27 cellular contexts compared by ENCODE assay signal in the genomic region with DNA sequence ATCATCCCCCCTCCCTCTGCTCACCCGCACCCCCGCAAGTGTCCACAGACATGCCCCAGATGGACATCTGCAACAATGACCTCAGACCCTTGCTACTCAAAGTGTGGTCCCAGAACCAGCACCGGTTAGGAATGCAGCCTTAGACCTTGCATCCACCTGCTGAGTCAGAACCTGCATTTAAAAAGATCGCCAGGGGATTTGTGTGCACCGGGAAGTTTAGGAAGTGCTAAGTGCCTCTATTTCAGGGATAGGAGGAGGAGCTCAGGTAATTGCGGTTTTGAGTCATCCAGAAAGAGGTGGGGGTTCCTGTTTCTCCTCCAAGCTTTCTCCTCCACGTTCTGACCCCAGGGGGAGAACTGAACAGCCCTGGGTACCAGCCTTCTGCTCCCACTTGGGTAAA. TPM values are rescaled to one million over a fixed set of nuclear protein-coding genes. Genes with fewer than 3 reads are reported as not detected.
DNase-seq lines count a peak whose midpoint lies in the region; ATAC-seq and TF ChIP-seq lines count a peak whose summit lies in the region.
"Had no signal": no experiment of that assay in that cellular context is flagged by ENCODE, and none has a peak within 500 bp of the region (broad histone marks: within the 10 kb centered on the region; RNA-seq: fewer than 3 reads in every experiment).

No MANE protein-coding gene starts in this region.

- peaks cover 24% of the 10 kb centered on the region for H3K4me1 ChIP-seq in iPS-20b (ENCODE audit: insufficient read depth, low read length)
- no peaks in the 10 kb centered on the region for H3K4me1 ChIP-seq in OCI-LY7 (ENCODE audit: insufficient read depth, low read length, poor library complexity, severe bottlenecking)
- H3K4me1 ChIP-seq: BLaER1, breast epithelium, colonic mucosa, foreskin keratinocyte, HAP-1, testis, vagina had no signal

- DNase-seq in DMS79 treated with DMSO at 0.1 percent for 48 hours (lab: John Stamatoyannopoulos, UW) (peak; percentile 44), M059J (ENCODE audit: low read depth) (peak; percentile 14), caudate nucleus (lab: John Stamatoyannopoulos, UW) (peak in 31 of 61 donors; percentile 1 to 57 (median 10)), NOMO-1 treated with dmso at 0.1 percent for 144 hours (lab: John Stamatoyannopoulos, UW; ENCODE audit: unreplicated experiment) (no peak), OCI-LY7 (ENCODE audit: low spot score) (no peak)
- DNase-seq in activated CD4-positive, CD25-positive, alpha-beta regulatory T cell treated with anti-CD3 and anti-CD28 coated beads, Interleukin-2, amount 50 U/mL, for 72 hours, result no peak
- no peak for DNase-seq in activated CD8-positive, alpha-beta memory T cell treated with anti-CD3 and anti-CD28 coated beads, Interleukin-2, amount 10 ng/mL, durations not matched to agents 7 days and 5 days
- DNase-seq: activated naive CD4-positive, alpha-beta T cell treated with anti-CD3 and anti-CD28 coated beads for 36 hours; activated T-cell treated with anti-CD3 and anti-CD28 coated beads, Interleukin-2, amount 50 U/mL, for 48 hours; colonic mucosa; COR-L47; DND-41; effector memory CD8-positive, alpha-beta T cell; foreskin keratinocyte; naive B cell; NCI-H510A; RPMI8226; stimulated activated CD4-positive, alpha-beta T cell treated with anti-CD3 and anti-CD28 coated beads, Interleukin-1b, Interleukin-23, amount 100 ng/mL, for 48 hours; testis had no signal

- H3K27ac ChIP-seq in caudate nucleus (ENCODE audit: low read depth, low read length) (peak overlapping the region; percentile 94), iPS-20b (ENCODE audit: low read length) (no peak overlapping the region), OCI-LY7 (ENCODE audit: low read depth, low read length, poor library complexity, severe bottlenecking) (no peak overlapping the region)
- H3K27ac ChIP-seq: BLaER1, breast epithelium, colonic mucosa, foreskin keratinocyte, skin epidermis, testis, vagina had no signal

- H3K36me3 ChIP-seq in iPS-20b (ENCODE audit: insufficient read depth, low read depth, low read length) (no peaks in the 10 kb centered on the region; the same call in 1 of the 2 replicates), OCI-LY7 (ENCODE audit: insufficient read depth, low read length) (no peaks in the 10 kb centered on the region)
- H3K36me3 ChIP-seq: BLaER1, breast epithelium, colonic mucosa, HAP-1, vagina had no signal

- no peak overlapping the region for H3K27ac Mint-ChIP-seq in activated CD8-positive, alpha-beta memory T cell treated with anti-CD3 and anti-CD28 coated beads, Interleukin-2, amount 10 ng/mL, durations not matched to agents 7 days and 5 days
- H3K27ac Mint-ChIP-seq: activated naive CD4-positive, alpha-beta T cell treated with anti-CD3 and anti-CD28 coated beads for 36 hours; effector memory CD8-positive, alpha-beta T cell had no signal

- peaks cover 2% of the 10 kb centered on the region for H3K9me3 Mint-ChIP-seq in activated CD8-positive, alpha-beta memory T cell treated with anti-CD3 and anti-CD28 coated beads, Interleukin-2, amount 10 ng/mL, durations not matched to agents 7 days and 5 days (ENCODE audit: low read depth)
- H3K9me3 Mint-ChIP-seq: effector memory CD8-positive, alpha-beta T cell had no signal

- H3K4me3 ChIP-seq in iPS-20b (ENCODE audit: low read length) (peak overlapping the region; percentile 57; the same call in 1 of the 2 replicates), OCI-LY7 (ENCODE audit: low read depth, low read length, poor library complexity, severe bottlenecking) (no peak overlapping the region)
- H3K4me3 ChIP-seq: BLaER1, breast epithelium, colonic mucosa, HAP-1, skin epidermis, testis, vagina had no signal

- no peaks in the 10 kb centered on the region for H3K9me2 ChIP-seq in OCI-LY7 (ENCODE audit: insufficient read depth, low read length)

- peak overlapping the region; percentile 47; the same call in 1 of the 2 replicates for H3K9ac ChIP-seq in iPS-20b (ENCODE audit: low read depth, low read length)
- H3K9ac ChIP-seq: BLaER1 had no signal

- H3K4me1 Mint-ChIP-seq in activated CD8-positive, alpha-beta memory T cell treated with anti-CD3 and anti-CD28 coated beads, Interleukin-2, amount 10 ng/mL, durations not matched to agents 7 days and 5 days, result no peaks in the 10 kb centered on the region
- H3K4me1 Mint-ChIP-seq: naive B cell had no signal

- peaks cover 8% of the 10 kb centered on the region; the same call in 1 of the 2 replicates for H3K27me3 ChIP-seq in iPS-20b (ENCODE audit: insufficient read depth, low read length)
- H3K27me3 ChIP-seq: colonic mucosa, foreskin keratinocyte, testis, vagina had no signal

- no peaks in the 10 kb centered on the region for H3K36me3 Mint-ChIP-seq in activated CD8-positive, alpha-beta memory T cell treated with anti-CD3 and anti-CD28 coated beads, Interleukin-2, amount 10 ng/mL, durations not matched to agents 7 days and 5 days
- H3K36me3 Mint-ChIP-seq: naive B cell had no signal

- H3K4me3 Mint-ChIP-seq in activated CD8-positive, alpha-beta memory T cell treated with anti-CD3 and anti-CD28 coated beads, Interleukin-2, amount 10 ng/mL, durations not matched to agents 7 days and 5 days, result no peak overlapping the region
- H3K4me3 Mint-ChIP-seq: activated naive CD4-positive, alpha-beta T cell treated with anti-CD3 and anti-CD28 coated beads for 36 hours; effector memory CD8-positive, alpha-beta T cell; naive B cell had no signal

- CTCF ChIA-PET in activated CD8-positive, alpha-beta memory T cell treated with anti-CD3 and anti-CD28 coated beads, Interleukin-2, amount 10 ng/mL, durations not matched to agents 7 days and 5 days (lab: Charles Lee), result no interaction called here
- CTCF ChIA-PET in OCI-LY7 (lab: Charles Lee; ENCODE audit: unreplicated experiment), result no interaction called here

- BruUV-seq in OCI-LY7 (replicated peaks; lab: Mats Ljungman, UMichigan), result no TSS peak

- no peaks in the 10 kb centered on the region for H3K27me3 Mint-ChIP-seq in activated CD8-positive, alpha-beta memory T cell treated with anti-CD3 and anti-CD28 coated beads, Interleukin-2, amount 10 ng/mL, durations not matched to agents 7 days and 5 days

- TF ChIP-seq CTCF in OCI-LY7 (conservative IDR thresholded peaks at IDR 0.05; ENCODE audit: low read length), result no peak

- H3K79me2 ChIP-seq in OCI-LY7 (ENCODE audit: insufficient read depth, low read depth, low read length), result no peaks in the 10 kb centered on the region

- ATAC-seq in activated CD8-positive, alpha-beta memory T cell treated with anti-CD3 and anti-CD28 coated beads, Interleukin-2, amount 10 ng/mL, durations not matched to agents 7 days and 5 days, result no peak
- ATAC-seq: effector memory CD8-positive, alpha-beta T cell; esophagus mucosa; foreskin keratinocyte had no signal

- no peak overlapping the region for H2AFZ ChIP-seq in OCI-LY7 (ENCODE audit: low read length)

- H4K20me1 ChIP-seq in OCI-LY7 (ENCODE audit: insufficient read depth, low read length), result no peaks in the 10 kb centered on the region

- intact Hi-C loops in OCI-LY7 (cut with micrococcal nuclease; ENCODE audit: unreplicated experiment), result no loop called here

- POLR2A ChIA-PET in OCI-LY7 (lab: Charles Lee), result no interaction called here

- no peaks in the 10 kb centered on the region for H3K9me3 ChIP-seq in iPS-20b (ENCODE audit: insufficient read depth, low read depth, low read length)
- H3K9me3 ChIP-seq in OCI-LY7 (ENCODE audit: low read length), result no peaks in the 10 kb centered on the region
- H3K9me3 ChIP-seq: BLaER1, breast epithelium, colonic mucosa, HAP-1, testis, vagina had no signal

- no peak overlapping the region for H3K4me2 ChIP-seq in OCI-LY7 (ENCODE audit: low read length)
- H3K4me2 ChIP-seq: BLaER1 had no signal

RNA-seq across cellular contexts. Expression of gene CACNA1A, which starts 46.2 kb away (rescaled TPM):
- total RNA-seq in M059J (2014; rRNA removed; shearing (Covaris generic)), result 3.2 and 8.5 TPM in 2 replicates
- total RNA-seq in activated CD8-positive, alpha-beta memory T cell treated with anti-CD3 and anti-CD28 coated beads, Interleukin-2, amount 10 ng/mL, durations not matched to agents 7 days and 5 days, result 1 to 10 TPM; 1.4 to 2.1 TPM
- 0.03 and 0.19 TPM in 2 replicates for total RNA-seq in OCI-LY7 (2014; rRNA removed; shearing (Covaris generic))
- total RNA-seq in OCI-LY7 (2022), result 0.78 and 1.4 TPM in 2 replicates
- total RNA-seq: SK-MEL-5 had no signal

Comparison
In these comparisons a context has a peak if more than half of its experiments do, and no peak if none do; other contexts are left out.
1. DNase-seq: peak in DMS79 treated with DMSO at 0.1 percent for 48 hours (single experiment), M059J (single experiment) and caudate nucleus (31 of 61); none in NOMO-1 treated with dmso at 0.1 percent for 144 hours (single experiment), activated CD4-positive, CD25-positive, alpha-beta regulatory T cell treated with anti-CD3 and anti-CD28 coated beads, Interleukin-2, amount 50 U/mL, for 72 hours (single experiment), activated CD8-positive, alpha-beta memory T cell treated with anti-CD3 and anti-CD28 coated beads, Interleukin-2, amount 10 ng/mL, durations not matched to agents 7 days and 5 days (single experiment) and OCI-LY7 (single experiment).